8 cellular contexts compared by ENCODE assay signal in the genomic region with DNA sequence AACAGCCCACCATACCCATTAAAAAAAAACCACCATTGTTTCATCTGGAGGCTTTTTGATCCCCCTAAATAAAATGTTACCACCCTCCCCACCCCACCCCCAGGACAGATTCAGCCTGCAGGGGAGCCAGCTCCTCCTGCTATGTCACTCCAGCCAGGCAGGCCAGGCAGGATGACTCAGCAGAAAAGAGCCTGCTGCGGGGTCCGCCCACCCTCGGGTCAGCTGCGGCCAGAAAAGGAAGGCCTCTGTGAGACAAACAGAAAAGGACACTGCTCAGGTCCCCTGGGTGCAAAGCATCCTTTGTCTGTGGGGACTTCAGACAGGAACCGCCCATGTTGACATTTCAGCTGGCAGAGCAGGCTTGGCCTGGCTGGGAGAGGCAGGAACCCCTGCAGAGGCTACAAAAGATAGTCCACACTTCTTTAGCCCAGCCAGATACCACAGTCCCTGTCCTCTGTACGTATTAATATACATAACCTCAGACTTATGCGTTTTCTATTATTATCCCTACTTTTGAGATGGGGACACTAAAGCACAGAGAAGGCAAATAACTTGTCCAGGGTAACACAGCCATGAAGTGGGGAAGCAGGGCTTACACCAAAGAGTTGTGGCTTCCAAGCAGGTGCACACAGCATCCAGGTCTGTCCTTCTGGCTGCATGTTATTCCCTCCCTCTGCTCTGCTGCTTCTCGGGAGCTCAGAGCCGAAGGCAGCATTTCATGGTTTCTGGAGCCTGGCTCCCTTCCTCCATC.
DNase-seq lines count a peak whose midpoint lies in the region; ATAC-seq and TF ChIP-seq lines count a peak whose summit lies in the region.

No MANE protein-coding gene starts in this region.

- no peaks in the 10 kb centered on the region for H3K36me3 Mint-ChIP-seq in activated CD4-positive, alpha-beta T cell treated with anti-CD3 and anti-CD28 coated beads, Interleukin-2, amount 10 ng/mL, durations not matched to agents 24 days and 14 days (ENCODE audit: low read depth)
- H3K36me3 Mint-ChIP-seq in activated CD8-positive, alpha-beta T cell treated with anti-CD3 and anti-CD28 coated beads for 36 hours (ENCODE audit: low read depth), result no peaks in the 10 kb centered on the region

- H3K4me3 ChIP-seq in esophagus muscularis mucosa, result no peak overlapping the region

- no peak for TF ChIP-seq POLR2A in esophagus muscularis mucosa (IDR thresholded peaks at IDR 0.05; ENCODE audit: low read depth)

- no peak overlapping the region for H3K4me3 Mint-ChIP-seq in activated CD4-positive, alpha-beta T cell treated with anti-CD3 and anti-CD28 coated beads, Interleukin-2, amount 10 ng/mL, durations not matched to agents 24 days and 14 days
- H3K4me3 Mint-ChIP-seq in activated CD8-positive, alpha-beta T cell treated with anti-CD3 and anti-CD28 coated beads for 36 hours, result no peak overlapping the region

- H3K27me3 ChIP-seq in esophagus muscularis mucosa, result no peaks in the 10 kb centered on the region

- POLR2A ChIA-PET in activated CD8-positive, alpha-beta T cell treated with anti-CD3 and anti-CD28 coated beads for 36 hours (lab: Charles Lee), result no interaction called here

- no peak overlapping the region for H3K27ac Mint-ChIP-seq in activated CD4-positive, alpha-beta T cell treated with anti-CD3 and anti-CD28 coated beads, Interleukin-2, amount 10 ng/mL, durations not matched to agents 24 days and 14 days
- no peak overlapping the region for H3K27ac Mint-ChIP-seq in activated CD8-positive, alpha-beta T cell treated with anti-CD3 and anti-CD28 coated beads for 36 hours

- H3K36me3 ChIP-seq in esophagus muscularis mucosa, result no peaks in the 10 kb centered on the region

- H3K9me3 Mint-ChIP-seq in activated CD4-positive, alpha-beta T cell treated with anti-CD3 and anti-CD28 coated beads, Interleukin-2, amount 10 ng/mL, durations not matched to agents 24 days and 14 days, result peaks cover 6% of the 10 kb centered on the region
- no peaks in the 10 kb centered on the region for H3K9me3 Mint-ChIP-seq in activated CD8-positive, alpha-beta T cell treated with anti-CD3 and anti-CD28 coated beads for 36 hours

- intact Hi-C loops in esophagus muscularis mucosa (cut with DNase I), result loop anchor here (10.0 kb wide), 1 partner anchor 155 kb away; no protein-coding TSS in a partner anchor
- intact Hi-C loops in activated CD4-positive, alpha-beta T cell treated with anti-CD3 and anti-CD28 coated beads, Interleukin-2, amount 10 ng/mL, durations not matched to agents 24 days and 14 days (cut with micrococcal nuclease), result no loop called here
- intact Hi-C loops in activated CD8-positive, alpha-beta T cell treated with anti-CD3 and anti-CD28 coated beads for 36 hours (cut with micrococcal nuclease), result no loop called here

- TF ChIP-seq EP300 in esophagus muscularis mucosa (IDR thresholded peaks at IDR 0.05), result no peak

- H3K4me1 Mint-ChIP-seq in activated CD4-positive, alpha-beta T cell treated with anti-CD3 and anti-CD28 coated beads, Interleukin-2, amount 10 ng/mL, durations not matched to agents 24 days and 14 days, result no peaks in the 10 kb centered on the region
- H3K4me1 Mint-ChIP-seq in activated CD8-positive, alpha-beta T cell treated with anti-CD3 and anti-CD28 coated beads for 36 hours (ENCODE audit: low read depth), result no peaks in the 10 kb centered on the region

- peak; percentile 91 for DNase-seq in DMS53 treated with DMSO at 0.1 percent for 48 hours (lab: John Stamatoyannopoulos, UW; ENCODE audit: unreplicated experiment)
- DNase-seq in SHP77 (lab: John Stamatoyannopoulos, UW), result peak; percentile 72 to 75
- peak; percentile 93 for DNase-seq in esophagus muscularis mucosa (ENCODE audit: extremely low spot score)
- DNase-seq in myocyte (ENCODE audit: low read depth), result peak; percentile 91
- no peak for DNase-seq in activated CD4-positive, alpha-beta T cell treated with anti-CD3 and anti-CD28 coated beads, Interleukin-2, amount 10 ng/mL, durations not matched to agents 24 days and 14 days
- DNase-seq in activated CD8-positive, alpha-beta T cell treated with anti-CD3 and anti-CD28 coated beads for 36 hours, result no peak

- TF ChIP-seq CTCF in esophagus muscularis mucosa (IDR thresholded peaks at IDR 0.05), result peak in 1 of 3 experiments; percentile 29
- TF ChIP-seq CTCF in activated CD8-positive, alpha-beta T cell treated with anti-CD3 and anti-CD28 coated beads for 36 hours (IDR thresholded peaks at IDR 0.05), result no peak

- no peaks in the 10 kb centered on the region for H3K27me3 Mint-ChIP-seq in activated CD4-positive, alpha-beta T cell treated with anti-CD3 and anti-CD28 coated beads, Interleukin-2, amount 10 ng/mL, durations not matched to agents 24 days and 14 days
- no peaks in the 10 kb centered on the region for H3K27me3 Mint-ChIP-seq in activated CD8-positive, alpha-beta T cell treated with anti-CD3 and anti-CD28 coated beads for 36 hours

- CTCF ChIA-PET in activated CD8-positive, alpha-beta T cell treated with anti-CD3 and anti-CD28 coated beads for 36 hours (lab: Charles Lee), result interaction anchor here (0.6 kb wide), 1 partner anchor 232 kb away, joined by 4 read pairs; no protein-coding TSS in a partner anchor

- H3K27ac ChIP-seq in esophagus muscularis mucosa (replicated peaks in 1 of 4), result peak overlapping the region; percentile 24 to 56 (median 45)

- 66% methylated on average over 4 of the region's 9 CpGs for WGBS in esophagus muscularis mucosa

- H3K9me3 ChIP-seq in esophagus muscularis mucosa, result no peaks in the 10 kb centered on the region

- peaks cover 26 to 30% (median 28%) of the 10 kb centered on the region in 4 donors for H3K4me1 ChIP-seq in esophagus muscularis mucosa

- peak; percentile 59 for ATAC-seq in GM21528 (IDR thresholded peaks at IDR 0.05; ENCODE audit: low FRiP score, unreplicated experiment)
- ATAC-seq in HG03571 (IDR thresholded peaks at IDR 0.05; ENCODE audit: unreplicated experiment), result peak; percentile 58
- no peak for ATAC-seq in activated CD8-positive, alpha-beta T cell treated with anti-CD3 and anti-CD28 coated beads for 36 hours

Comparison
In these comparisons a context has a peak if more than half of its experiments do, and no peak if none do; other contexts are left out.
1. DNase-seq: peak in DMS53 treated with DMSO at 0.1 percent for 48 hours (single experiment), SHP77 (2 of 2), esophagus muscularis mucosa (single experiment) and myocyte (single experiment); none in activated CD4-positive, alpha-beta T cell treated with anti-CD3 and anti-CD28 coated beads, Interleukin-2, amount 10 ng/mL, durations not matched to agents 24 days and 14 days (single experiment) and activated CD8-positive, alpha-beta T cell treated with anti-CD3 and anti-CD28 coated beads for 36 hours (single experiment).